In the genomic region with DNA sequence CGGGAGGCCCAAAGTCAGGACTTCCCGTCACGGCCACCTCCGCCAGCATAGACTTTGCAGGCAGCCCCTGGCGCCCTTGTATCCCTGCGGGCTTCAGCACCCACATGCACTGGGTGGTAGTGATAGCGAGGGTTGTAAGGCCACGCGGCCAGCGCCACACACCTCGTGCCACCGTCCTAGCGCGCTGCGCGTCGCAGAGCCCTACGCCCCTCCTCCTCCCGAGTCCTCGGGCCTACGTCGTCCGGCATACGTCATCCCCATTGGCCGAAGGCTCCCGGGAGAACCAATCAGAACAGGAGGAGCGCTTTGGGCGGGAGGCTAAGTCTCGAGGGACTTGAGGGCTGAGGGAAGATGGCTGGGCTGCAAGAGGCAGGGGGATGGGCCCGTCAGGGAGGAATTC, we compare ENCODE assay signal across 23 cellular contexts. TPM values are rescaled to one million over a fixed set of nuclear protein-coding genes. Genes with fewer than 3 reads are reported as not detected.
"Had no signal": no experiment of that assay in that cellular context is flagged by ENCODE, and none has a peak within 500 bp of the region (broad histone marks: within the 10 kb centered on the region; RNA-seq: fewer than 3 reads in every experiment).

No MANE protein-coding gene starts in this region.

- H3K27ac ChIP-seq: dorsolateral prefrontal cortex, gastroesophageal sphincter, psoas muscle, right lobe of liver, suprapubic skin had no signal

- H3K4me3 ChIP-seq: dorsolateral prefrontal cortex, gastroesophageal sphincter, heart right ventricle, psoas muscle, right lobe of liver, smooth muscle cell, suprapubic skin had no signal

- H3K27me3 ChIP-seq: dorsolateral prefrontal cortex, gastroesophageal sphincter, heart right ventricle, right lobe of liver, suprapubic skin had no signal

- H3K36me3 ChIP-seq: right lobe of liver, suprapubic skin had no signal

- ATAC-seq: gastroesophageal sphincter, T-cell had no signal

- DNase-seq: activated CD4-positive, alpha-beta T cell treated with anti-CD3 and anti-CD28 coated beads, Interleukin-2, amount 50 U/mL, for 4 hours; activated CD4-positive, CD25-positive, alpha-beta regulatory T cell treated with anti-CD3 and anti-CD28 coated beads, Interleukin-2, amount 50 U/mL, for 72 hours; activated naive CD4-positive, alpha-beta T cell treated with anti-CD3 and anti-CD28 coated beads for 36 hours; activated T-cell treated with anti-CD3 and anti-CD28 coated beads for 4 hours; dorsolateral prefrontal cortex; erythroblast; heart right ventricle; islet precursor cell; psoas muscle; right lobe of liver; stimulated activated CD4-positive, alpha-beta T cell treated with anti-CD3 and anti-CD28 coated beads, Interleukin-4, amount 100 ng/mL, for 4 hours; stimulated activated CD8-positive, alpha-beta memory T cell treated with anti-CD3 and anti-CD28 coated beads, Interleukin-4, amount 100 ng/mL, for 48 hours; stimulated activated naive CD4-positive, alpha-beta T cell treated with Interleukin-2 at 50 U/mL for 16 hours; T-cell; T-helper 9 cell had no signal

- H3K4me1 ChIP-seq: psoas muscle had no signal

- H3K9me3 ChIP-seq: gastroesophageal sphincter, heart right ventricle, psoas muscle, right lobe of liver, suprapubic skin had no signal

RNA-seq across cellular contexts. Expression of gene BTBD18, which starts 1.3 kb away (rescaled TPM):
- total RNA-seq: activated naive CD4-positive, alpha-beta T cell treated with anti-CD3 and anti-CD28 coated beads for 36 hours; activated T-helper 2 cell treated with anti-CD3 and anti-CD28 coated beads, Interferon-gamma antibody, Interleukin-2, Interleukin-4, amounts not matched to agents 10 μg/mL and 5 μg/mL and 100 μg/mL, durations not matched to agents 14 hours and 24 hours and 36 hours; dorsolateral prefrontal cortex; gastroesophageal sphincter; heart right ventricle; lung microvascular endothelial cell; neural crest cell; osteocyte; psoas muscle; right lobe of liver; smooth muscle cell; suprapubic skin had no signal
- polyA plus RNA-seq: adipose tissue, heart right ventricle had no signal
